8 cellular contexts compared by ENCODE assay signal in the genomic region with DNA sequence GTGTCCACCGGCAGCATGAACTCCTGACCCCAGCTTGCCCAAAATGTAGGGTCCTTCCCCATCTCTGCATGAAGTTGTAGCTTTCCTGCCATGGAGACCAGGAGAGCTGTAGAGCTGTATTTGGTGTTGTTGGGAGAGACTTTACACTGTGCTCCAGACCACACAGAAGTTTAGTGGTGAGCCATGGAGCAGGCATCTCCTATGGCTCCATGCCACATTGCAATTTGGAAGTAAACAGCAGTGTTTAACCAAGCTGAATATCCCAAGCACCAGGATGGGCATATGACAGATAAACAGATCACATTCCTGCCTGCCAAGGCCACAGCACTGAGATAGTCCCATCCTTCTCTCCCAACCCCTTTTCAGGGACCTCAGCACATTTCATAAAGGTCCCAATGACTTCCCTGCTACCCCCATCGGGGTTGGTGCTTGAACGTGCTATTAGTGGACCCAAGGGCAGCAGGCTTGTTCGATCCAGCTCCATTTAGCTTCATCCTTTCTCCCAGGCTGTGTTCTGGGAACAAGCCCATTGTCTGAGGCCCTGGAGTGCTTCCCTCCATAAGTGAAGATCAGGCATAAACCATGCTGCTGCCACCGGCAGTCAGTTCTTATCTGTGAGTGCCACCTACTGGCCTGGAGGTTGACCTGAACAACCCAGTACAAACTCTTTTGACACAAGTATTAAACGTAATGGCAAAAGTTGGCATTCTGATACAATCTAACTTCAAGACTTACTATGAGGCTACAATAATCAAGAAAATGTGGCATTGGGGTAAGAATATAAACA.
A peak's percentile ranks its signal among the peaks of the same experiment; 100 is the strongest.
DNase-seq lines count a peak whose midpoint lies in the region; FAIRE-seq and TF ChIP-seq lines count a peak whose summit lies in the region.

No MANE protein-coding gene starts in this region.

- intact Hi-C loops in cardiac septum (cut with DNase I): no loop called here

- H3K27ac Mint-ChIP-seq in neural crest cell (ENCODE audit: unreplicated experiment): peak overlapping the region; percentile 68

- no peaks in the 10 kb centered on the region for H3K27me3 Mint-ChIP-seq in neural crest cell (ENCODE audit: low read depth)

- DNase-seq in cardiac muscle cell (ENCODE audit: low read depth in 1 of 2, low spot score in 1 of 2): peak; percentile 5 to 48
- DNase-seq in cardiac septum (ENCODE audit: low spot score): no peak
- DNase-seq in HCEC 1CT: peak; percentile 59
- peak; percentile 61 for DNase-seq in NAMALWA (ENCODE audit: low spot score)
- peak; percentile 37 for DNase-seq in bronchial epithelial cell (ENCODE audit: low read depth)
- DNase-seq in neural crest cell (ENCODE audit: low read depth, low spot score): peak; percentile 3
- no peak for DNase-seq in NCI-H1092 treated with DMSO at 0.1 percent for 48 hours (lab: John Stamatoyannopoulos, UW)
- DNase-seq in ecto neural progenitor cell (ENCODE audit: low spot score): no peak

- H3K9me3 ChIP-seq in cardiac muscle cell (ENCODE audit: low read depth): no peaks in the 10 kb centered on the region

- no peaks in the 10 kb centered on the region for H3K4me1 ChIP-seq in cardiac muscle cell (ENCODE audit: low read depth)

- no peak overlapping the region for H3K27ac ChIP-seq in cardiac muscle cell

- TF ChIP-seq CTCF in cardiac muscle cell (IDR thresholded peaks at IDR 0.05; ENCODE audit: low read depth, low read length) (peak; percentile 40), bronchial epithelial cell (IDR thresholded peaks at IDR 0.05; ENCODE audit: insufficient read depth, low read length, severe bottlenecking) (peak; percentile 66), neural crest cell (conservative IDR thresholded peaks at IDR 0.05) (peak; percentile 46)

- H3K36me3 ChIP-seq in cardiac muscle cell: no peaks in the 10 kb centered on the region
- H3K36me3 ChIP-seq in bronchial epithelial cell (ENCODE audit: control insufficient read depth, insufficient read depth, low read length): no peaks in the 10 kb centered on the region

- H3K27me3 ChIP-seq in cardiac muscle cell: no peaks in the 10 kb centered on the region
- H3K27me3 ChIP-seq in bronchial epithelial cell (ENCODE audit: control insufficient read depth, insufficient read depth, low read length): no peaks in the 10 kb centered on the region

- no peaks in the 10 kb centered on the region for H3K36me3 Mint-ChIP-seq in neural crest cell (ENCODE audit: low read depth)

- FAIRE-seq in bronchial epithelial cell (lab: Jason Lieb, UNC): peak; percentile 94

- no peaks in the 10 kb centered on the region for H3K4me1 Mint-ChIP-seq in neural crest cell

- H3K4me3 ChIP-seq in cardiac muscle cell (no peak overlapping the region), bronchial epithelial cell (ENCODE audit: low read depth, low read length) (no peak overlapping the region)

- H3K4me3 Mint-ChIP-seq in neural crest cell: no peak overlapping the region

- H3K9me3 Mint-ChIP-seq in neural crest cell: peaks cover 11% of the 10 kb centered on the region

Comparison
In these comparisons a context has a peak if more than half of its experiments do, and no peak if none do; other contexts are left out.
1. DNase-seq: peak in cardiac muscle cell (2 of 2), HCEC 1CT (single experiment), NAMALWA (single experiment), bronchial epithelial cell (single experiment) and neural crest cell (single experiment); none in cardiac septum (single experiment), NCI-H1092 treated with DMSO at 0.1 percent for 48 hours (single experiment) and ecto neural progenitor cell (single experiment).
2. Peak in every context shown above with its lines, with median percentiles within 50 percentile points of each other: CTCF ChIP-seq.